In genomic region chr3:134903840-134904239, GRCh38 we compare ENCODE assay signal across 12 cellular contexts.
DNase-seq lines count a peak whose midpoint lies in the region; ATAC-seq and TF ChIP-seq lines count a peak whose summit lies in the region.
"Had no signal": no experiment of that assay in that cellular context is flagged by ENCODE, and none has a peak within 500 bp of the region (broad histone marks: within the 10 kb centered on the region; RNA-seq: fewer than 3 reads in every experiment).

No MANE protein-coding gene starts in this region.

- WGBS in thyroid gland, 2 donors: 54 to 66% methylated on average over 4 of the region's 4 CpGs

- no peaks in the 10 kb centered on the region for H3K36me3 ChIP-seq in thyroid gland
- H3K36me3 ChIP-seq: breast epithelium had no signal

- TF ChIP-seq POLR2A in thyroid gland (IDR thresholded peaks at IDR 0.05): no peak

- ATAC-seq in activated CD8-positive, alpha-beta memory T cell treated with anti-CD3 and anti-CD28 coated beads, Interleukin-2, amount 10 ng/mL, durations not matched to agents 7 days and 5 days: peak; percentile 23
- ATAC-seq in HG02763 (IDR thresholded peaks at IDR 0.05; ENCODE audit: unreplicated experiment) (peak; percentile 28), HG03521 (IDR thresholded peaks at IDR 0.05; ENCODE audit: unreplicated experiment) (peak; percentile 22)
- ATAC-seq: A549 had no signal

- intact Hi-C loops in thyroid gland (cut with DNase I): no loop called here

- H3K9me3 ChIP-seq in thyroid gland: no peaks in the 10 kb centered on the region
- H3K9me3 ChIP-seq: A549, breast epithelium had no signal

- H3K4me3 Mint-ChIP-seq in activated CD8-positive, alpha-beta memory T cell treated with anti-CD3 and anti-CD28 coated beads, Interleukin-2, amount 10 ng/mL, durations not matched to agents 7 days and 5 days: peak overlapping the region; percentile 9
- H3K4me3 Mint-ChIP-seq: neural crest cell had no signal

- CTCF ChIA-PET in activated CD8-positive, alpha-beta memory T cell treated with anti-CD3 and anti-CD28 coated beads, Interleukin-2, amount 10 ng/mL, durations not matched to agents 7 days and 5 days (lab: Charles Lee): no interaction called here

- peaks cover 52% of the 10 kb centered on the region for H3K27me3 Mint-ChIP-seq in activated CD8-positive, alpha-beta memory T cell treated with anti-CD3 and anti-CD28 coated beads, Interleukin-2, amount 10 ng/mL, durations not matched to agents 7 days and 5 days

- TF ChIP-seq CTCF in thyroid gland (IDR thresholded peaks at IDR 0.05): no peak

- H3K4me1 ChIP-seq in thyroid gland: peaks cover 19 to 25% of the 10 kb centered on the region in 2 donors
- H3K4me1 ChIP-seq: A549, breast epithelium had no signal

- H3K27me3 ChIP-seq in thyroid gland: no peaks in the 10 kb centered on the region
- H3K27me3 ChIP-seq: breast epithelium had no signal

- no peak for DNase-seq in activated CD8-positive, alpha-beta memory T cell treated with anti-CD3 and anti-CD28 coated beads, Interleukin-2, amount 10 ng/mL, durations not matched to agents 7 days and 5 days
- DNase-seq in activated CD8-positive, alpha-beta memory T cell treated with anti-CD3 and anti-CD28 coated beads for 24 hours: no peak
- DNase-seq in thyroid gland (peak; percentile 17 to 24), pons (ENCODE audit: low spot score) (no peak), COLO668 (lab: John Stamatoyannopoulos, UW; ENCODE audit: unreplicated experiment) (no peak)
- no peak for DNase-seq in stimulated activated CD4-positive, alpha-beta T cell treated with anti-CD3 and anti-CD28 coated beads, Interleukin-4, amount 100 ng/mL, for 1 hour
- DNase-seq: islet precursor cell had no signal

- H3K27ac Mint-ChIP-seq in activated CD8-positive, alpha-beta memory T cell treated with anti-CD3 and anti-CD28 coated beads, Interleukin-2, amount 10 ng/mL, durations not matched to agents 7 days and 5 days: no peak overlapping the region

- peak overlapping the region in 2 of 3 donors; percentile 24 to 57 for H3K27ac ChIP-seq in thyroid gland
- H3K27ac ChIP-seq: A549, breast epithelium had no signal

- no peaks in the 10 kb centered on the region for H3K36me3 Mint-ChIP-seq in activated CD8-positive, alpha-beta memory T cell treated with anti-CD3 and anti-CD28 coated beads, Interleukin-2, amount 10 ng/mL, durations not matched to agents 7 days and 5 days

- H3K9me3 Mint-ChIP-seq in activated CD8-positive, alpha-beta memory T cell treated with anti-CD3 and anti-CD28 coated beads, Interleukin-2, amount 10 ng/mL, durations not matched to agents 7 days and 5 days (ENCODE audit: low read depth): no peaks in the 10 kb centered on the region
- H3K9me3 Mint-ChIP-seq: neural crest cell had no signal

- H3K4me3 ChIP-seq in thyroid gland (replicated peaks in 1 of 3): no peak overlapping the region
- H3K4me3 ChIP-seq: A549, breast epithelium had no signal

- peaks cover 18% of the 10 kb centered on the region for H3K4me1 Mint-ChIP-seq in activated CD8-positive, alpha-beta memory T cell treated with anti-CD3 and anti-CD28 coated beads, Interleukin-2, amount 10 ng/mL, durations not matched to agents 7 days and 5 days
- H3K4me1 Mint-ChIP-seq: neural crest cell had no signal

Comparison
In these comparisons a context has a peak if more than half of its experiments do, and no peak if none do; other contexts are left out.
1. DNase-seq: peak in thyroid gland (2 of 2); none in activated CD8-positive, alpha-beta memory T cell treated with anti-CD3 and anti-CD28 coated beads, Interleukin-2, amount 10 ng/mL, durations not matched to agents 7 days and 5 days (single experiment), activated CD8-positive, alpha-beta memory T cell treated with anti-CD3 and anti-CD28 coated beads for 24 hours (single experiment), stimulated activated CD4-positive, alpha-beta T cell treated with anti-CD3 and anti-CD28 coated beads, Interleukin-4, amount 100 ng/mL, for 1 hour (single experiment), pons (single experiment) and COLO668 (single experiment).
2. Peak in every context shown above with its lines, with median percentiles within 50 percentile points of each other: ATAC-seq.